In genomic region chr20:62313021-62313420, GRCh38 we compare ENCODE assay signal across 21 cellular contexts.
"Had no signal": no experiment of that assay in that cellular context is flagged by ENCODE, and none has a peak within 500 bp of the region (broad histone marks: within the 10 kb centered on the region; RNA-seq: fewer than 3 reads in every experiment).

No MANE protein-coding gene starts in this region.

- DNase-seq: KBM-7, NCI-H1092, NCI-H1105 treated with DMSO at 0.1 percent for 48 hours, NCI-H1417 treated with DMSO at 0.1 percent for 48 hours, NCI-H187, NCI-H2029, NCI-H2081 treated with DMSO at 0.1 percent for 48 hours, NCI-H2171, NCI-H226, NCI-H446, NCI-H510A, NCI-H524 treated with DMSO at 0.1 percent for 48 hours, NCI-H69, NCI-H774, Right ventricle myocardium superior, RPMI8226, SIG-M5 had no signal

- H3K4me3 ChIP-seq: SJSA1, SK-N-MC had no signal

- H3K27ac ChIP-seq: HL-60, SJSA1, SK-N-MC had no signal

- FAIRE-seq: RCC 7860 had no signal

- H3K9me3 ChIP-seq: SJSA1 had no signal

- H3K4me1 ChIP-seq: SJSA1 had no signal

- H3K27me3 ChIP-seq: SJSA1 had no signal
